1 cellular context compared by ENCODE assay signal in the genomic region with DNA sequence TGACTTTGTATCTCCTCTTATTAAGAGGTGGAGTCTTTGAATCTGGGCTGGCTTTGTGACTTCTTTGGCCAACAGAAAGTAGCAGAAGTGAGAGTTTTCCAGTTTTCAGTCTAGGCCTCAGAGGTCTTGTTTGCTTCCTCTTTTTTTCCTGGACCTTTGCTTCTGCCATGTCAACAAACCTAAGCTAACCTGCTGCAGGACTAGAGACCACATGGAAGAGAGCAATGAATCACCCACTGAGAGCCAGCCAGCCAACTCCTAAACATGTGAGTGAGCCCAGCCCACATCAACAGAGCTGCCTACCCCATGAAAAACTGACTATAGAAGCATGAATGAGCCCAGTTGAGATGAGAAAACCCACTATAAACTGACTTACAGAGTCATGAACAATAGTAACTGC.
A peak's percentile ranks its signal among the peaks of the same experiment; 100 is the strongest.
TF ChIP-seq lines count a peak whose summit lies in the region.

No MANE protein-coding gene starts in this region.

TF ChIP-seq in HepG2, 621 proteins besides CTCF, POLR2A, EP300 and RAD21 (continued from another document and continues in another):
- TF ChIP-seq, protein P1, sequence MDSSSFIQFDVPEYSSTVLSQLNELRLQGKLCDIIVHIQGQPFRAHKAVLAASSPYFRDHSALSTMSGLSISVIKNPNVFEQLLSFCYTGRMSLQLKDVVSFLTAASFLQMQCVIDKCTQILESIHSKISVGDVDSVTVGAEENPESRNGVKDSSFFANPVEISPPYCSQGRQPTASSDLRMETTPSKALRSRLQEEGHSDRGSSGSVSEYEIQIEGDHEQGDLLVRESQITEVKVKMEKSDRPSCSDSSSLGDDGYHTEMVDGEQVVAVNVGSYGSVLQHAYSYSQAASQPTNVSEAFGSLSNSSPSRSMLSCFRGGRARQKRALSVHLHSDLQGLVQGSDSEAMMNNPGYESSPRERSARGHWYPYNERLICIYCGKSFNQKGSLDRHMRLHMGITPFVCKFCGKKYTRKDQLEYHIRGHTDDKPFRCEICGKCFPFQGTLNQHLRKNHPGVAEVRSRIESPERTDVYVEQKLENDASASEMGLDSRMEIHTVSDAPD (CRISPR knock-in tag; IDR thresholded peaks at IDR 0.05), result 0 out of 2 replicates have a peak, but pooled peaks have one; percentile 36
- TF ChIP-seq ZNF670 (CRISPR knock-in tag; IDR thresholded peaks at IDR 0.05; ENCODE audit: borderline replicate concordance) (no peak), KAT8 (CRISPR knock-in tag; IDR thresholded peaks at IDR 0.05) (peak; percentile 46; the same call in 1 of the 2 replicates), FIP1L1 (IDR thresholded peaks at IDR 0.05; ENCODE audit: borderline replicate concordance, insufficient read depth, low read depth, low read length) (no peak), ZNF232 (CRISPR knock-in tag; IDR thresholded peaks at IDR 0.05; ENCODE audit: borderline replicate concordance) (no peak), ZMYM4 (CRISPR knock-in tag; IDR thresholded peaks at IDR 0.05) (no peak), ZNF17 (CRISPR knock-in tag; IDR thresholded peaks at IDR 0.05) (no peak), EZH2 (conservative IDR thresholded peaks at IDR 0.05; ENCODE audit: low read depth, low read length) (no peak), PAX8 (CRISPR knock-in tag; IDR thresholded peaks at IDR 0.05; ENCODE audit: borderline replicate concordance) (no peak), DNMT3B (CRISPR knock-in tag; conservative IDR thresholded peaks at IDR 0.05) (no peak), TCF12 (IDR thresholded peaks at IDR 0.05) (no peak), TCF12 (CRISPR knock-in tag; IDR thresholded peaks at IDR 0.05) (no peak), KDM6A (CRISPR knock-in tag; IDR thresholded peaks at IDR 0.05; ENCODE audit: low read depth) (no peak), MTF1 (CRISPR knock-in tag; IDR thresholded peaks at IDR 0.05) (no peak), STAT5B (CRISPR knock-in tag; IDR thresholded peaks at IDR 0.05) (no peak), SALL1 (CRISPR knock-in tag; IDR thresholded peaks at IDR 0.05) (peak; percentile 61), HHEX (CRISPR knock-in tag; IDR thresholded peaks at IDR 0.05) (no peak), HOXA3 (CRISPR knock-in tag; IDR thresholded peaks at IDR 0.05) (peak; percentile 18; the same call in 1 of the 2 replicates), XRCC5 (optimal IDR thresholded peaks at IDR 0.05; ENCODE audit: low read length) (peak; percentile 61), SMC3 (IDR thresholded peaks at IDR 0.05; ENCODE audit: low read length) (no peak), TAF15 (IDR thresholded peaks at IDR 0.05; ENCODE audit: low read depth, low read length, poor library complexity, severe bottlenecking) (no peak), IKZF4 (CRISPR knock-in tag; IDR thresholded peaks at IDR 0.05; ENCODE audit: borderline replicate concordance, low read depth, not compliant biosample characterization) (no peak), CCAR2 (optimal IDR thresholded peaks at IDR 0.05; ENCODE audit: low read depth, low read length) (no peak), JUN (CRISPR knock-in tag; IDR thresholded peaks at IDR 0.05) (peak; percentile 51; the same call in 1 of the 2 replicates), GTF3A (CRISPR knock-in tag; conservative IDR thresholded peaks at IDR 0.05) (no peak), ZNF747 (CRISPR knock-in tag; IDR thresholded peaks at IDR 0.05; ENCODE audit: borderline replicate concordance) (no peak), CAMTA2 (CRISPR knock-in tag; IDR thresholded peaks at IDR 0.05; ENCODE audit: borderline replicate concordance) (no peak), MXD4 (CRISPR knock-in tag; IDR thresholded peaks at IDR 0.05) (0 out of 2 replicates have a peak, but pooled peaks have one; percentile 54), GABPA (IDR thresholded peaks at IDR 0.05; ENCODE audit: low read depth, low read length) (no peak), GABPA (CRISPR knock-in tag; IDR thresholded peaks at IDR 0.05; ENCODE audit: low read depth) (no peak), KAT2B (IDR thresholded peaks at IDR 0.05; ENCODE audit: borderline replicate concordance, low read depth, low read length) (no peak), ZNF616 (CRISPR knock-in tag; IDR thresholded peaks at IDR 0.05; ENCODE audit: low read depth) (no peak), FLYWCH1 (CRISPR knock-in tag; IDR thresholded peaks at IDR 0.05) (no peak), ZNF333 (CRISPR knock-in tag; IDR thresholded peaks at IDR 0.05; ENCODE audit: borderline replicate concordance) (peak; percentile 69; the same call in 1 of the 2 replicates), ZSCAN29 (CRISPR knock-in tag; conservative IDR thresholded peaks at IDR 0.05) (no peak), RXRB (CRISPR knock-in tag; IDR thresholded peaks at IDR 0.05; ENCODE audit: borderline replicate concordance) (peak; percentile 27; the same call in 1 of the 2 replicates), ZNF484 (CRISPR knock-in tag; IDR thresholded peaks at IDR 0.05; ENCODE audit: borderline replicate concordance, low read depth) (no peak), MAFG (CRISPR knock-in tag; IDR thresholded peaks at IDR 0.05) (no peak), TBX2 (CRISPR knock-in tag; IDR thresholded peaks at IDR 0.05; ENCODE audit: borderline replicate concordance) (no peak)
- TF ChIP-seq, protein P2, sequence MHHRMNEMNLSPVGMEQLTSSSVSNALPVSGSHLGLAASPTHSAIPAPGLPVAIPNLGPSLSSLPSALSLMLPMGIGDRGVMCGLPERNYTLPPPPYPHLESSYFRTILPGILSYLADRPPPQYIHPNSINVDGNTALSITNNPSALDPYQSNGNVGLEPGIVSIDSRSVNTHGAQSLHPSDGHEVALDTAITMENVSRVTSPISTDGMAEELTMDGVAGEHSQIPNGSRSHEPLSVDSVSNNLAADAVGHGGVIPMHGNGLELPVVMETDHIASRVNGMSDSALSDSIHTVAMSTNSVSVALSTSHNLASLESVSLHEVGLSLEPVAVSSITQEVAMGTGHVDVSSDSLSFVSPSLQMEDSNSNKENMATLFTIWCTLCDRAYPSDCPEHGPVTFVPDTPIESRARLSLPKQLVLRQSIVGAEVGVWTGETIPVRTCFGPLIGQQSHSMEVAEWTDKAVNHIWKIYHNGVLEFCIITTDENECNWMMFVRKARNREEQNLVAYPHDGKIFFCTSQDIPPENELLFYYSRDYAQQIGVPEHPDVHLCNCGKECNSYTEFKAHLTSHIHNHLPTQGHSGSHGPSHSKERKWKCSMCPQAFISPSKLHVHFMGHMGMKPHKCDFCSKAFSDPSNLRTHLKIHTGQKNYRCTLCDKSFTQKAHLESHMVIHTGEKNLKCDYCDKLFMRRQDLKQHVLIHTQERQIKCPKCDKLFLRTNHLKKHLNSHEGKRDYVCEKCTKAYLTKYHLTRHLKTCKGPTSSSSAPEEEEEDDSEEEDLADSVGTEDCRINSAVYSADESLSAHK (CRISPR knock-in tag; IDR thresholded peaks at IDR 0.05; ENCODE audit: borderline replicate concordance), result no peak
- TF ChIP-seq, protein P3, sequence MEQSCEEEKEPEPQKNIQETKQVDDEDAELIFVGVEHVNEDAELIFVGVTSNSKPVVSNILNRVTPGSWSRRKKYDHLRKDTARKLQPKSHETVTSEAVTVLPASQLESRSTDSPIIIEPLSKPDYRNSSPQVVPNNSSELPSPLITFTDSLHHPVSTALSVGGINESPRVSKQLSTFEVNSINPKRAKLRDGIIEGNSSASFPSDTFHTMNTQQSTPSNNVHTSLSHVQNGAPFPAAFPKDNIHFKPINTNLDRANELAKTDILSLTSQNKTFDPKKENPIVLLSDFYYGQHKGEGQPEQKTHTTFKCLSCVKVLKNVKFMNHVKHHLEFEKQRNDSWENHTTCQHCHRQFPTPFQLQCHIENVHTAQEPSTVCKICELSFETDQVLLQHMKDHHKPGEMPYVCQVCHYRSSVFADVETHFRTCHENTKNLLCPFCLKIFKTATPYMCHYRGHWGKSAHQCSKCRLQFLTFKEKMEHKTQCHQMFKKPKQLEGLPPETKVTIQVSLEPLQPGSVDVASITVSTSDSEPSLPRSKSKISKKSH (CRISPR knock-in tag; IDR thresholded peaks at IDR 0.05; ENCODE audit: borderline replicate concordance), result no peak
- TF ChIP-seq, protein P4, sequence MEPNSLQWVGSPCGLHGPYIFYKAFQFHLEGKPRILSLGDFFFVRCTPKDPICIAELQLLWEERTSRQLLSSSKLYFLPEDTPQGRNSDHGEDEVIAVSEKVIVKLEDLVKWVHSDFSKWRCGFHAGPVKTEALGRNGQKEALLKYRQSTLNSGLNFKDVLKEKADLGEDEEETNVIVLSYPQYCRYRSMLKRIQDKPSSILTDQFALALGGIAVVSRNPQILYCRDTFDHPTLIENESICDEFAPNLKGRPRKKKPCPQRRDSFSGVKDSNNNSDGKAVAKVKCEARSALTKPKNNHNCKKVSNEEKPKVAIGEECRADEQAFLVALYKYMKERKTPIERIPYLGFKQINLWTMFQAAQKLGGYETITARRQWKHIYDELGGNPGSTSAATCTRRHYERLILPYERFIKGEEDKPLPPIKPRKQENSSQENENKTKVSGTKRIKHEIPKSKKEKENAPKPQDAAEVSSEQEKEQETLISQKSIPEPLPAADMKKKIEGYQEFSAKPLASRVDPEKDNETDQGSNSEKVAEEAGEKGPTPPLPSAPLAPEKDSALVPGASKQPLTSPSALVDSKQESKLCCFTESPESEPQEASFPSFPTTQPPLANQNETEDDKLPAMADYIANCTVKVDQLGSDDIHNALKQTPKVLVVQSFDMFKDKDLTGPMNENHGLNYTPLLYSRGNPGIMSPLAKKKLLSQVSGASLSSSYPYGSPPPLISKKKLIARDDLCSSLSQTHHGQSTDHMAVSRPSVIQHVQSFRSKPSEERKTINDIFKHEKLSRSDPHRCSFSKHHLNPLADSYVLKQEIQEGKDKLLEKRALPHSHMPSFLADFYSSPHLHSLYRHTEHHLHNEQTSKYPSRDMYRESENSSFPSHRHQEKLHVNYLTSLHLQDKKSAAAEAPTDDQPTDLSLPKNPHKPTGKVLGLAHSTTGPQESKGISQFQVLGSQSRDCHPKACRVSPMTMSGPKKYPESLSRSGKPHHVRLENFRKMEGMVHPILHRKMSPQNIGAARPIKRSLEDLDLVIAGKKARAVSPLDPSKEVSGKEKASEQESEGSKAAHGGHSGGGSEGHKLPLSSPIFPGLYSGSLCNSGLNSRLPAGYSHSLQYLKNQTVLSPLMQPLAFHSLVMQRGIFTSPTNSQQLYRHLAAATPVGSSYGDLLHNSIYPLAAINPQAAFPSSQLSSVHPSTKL (CRISPR knock-in tag; IDR thresholded peaks at IDR 0.05), result peak; percentile 55; the same call in 1 of the 2 replicates
- TF ChIP-seq, protein P5, sequence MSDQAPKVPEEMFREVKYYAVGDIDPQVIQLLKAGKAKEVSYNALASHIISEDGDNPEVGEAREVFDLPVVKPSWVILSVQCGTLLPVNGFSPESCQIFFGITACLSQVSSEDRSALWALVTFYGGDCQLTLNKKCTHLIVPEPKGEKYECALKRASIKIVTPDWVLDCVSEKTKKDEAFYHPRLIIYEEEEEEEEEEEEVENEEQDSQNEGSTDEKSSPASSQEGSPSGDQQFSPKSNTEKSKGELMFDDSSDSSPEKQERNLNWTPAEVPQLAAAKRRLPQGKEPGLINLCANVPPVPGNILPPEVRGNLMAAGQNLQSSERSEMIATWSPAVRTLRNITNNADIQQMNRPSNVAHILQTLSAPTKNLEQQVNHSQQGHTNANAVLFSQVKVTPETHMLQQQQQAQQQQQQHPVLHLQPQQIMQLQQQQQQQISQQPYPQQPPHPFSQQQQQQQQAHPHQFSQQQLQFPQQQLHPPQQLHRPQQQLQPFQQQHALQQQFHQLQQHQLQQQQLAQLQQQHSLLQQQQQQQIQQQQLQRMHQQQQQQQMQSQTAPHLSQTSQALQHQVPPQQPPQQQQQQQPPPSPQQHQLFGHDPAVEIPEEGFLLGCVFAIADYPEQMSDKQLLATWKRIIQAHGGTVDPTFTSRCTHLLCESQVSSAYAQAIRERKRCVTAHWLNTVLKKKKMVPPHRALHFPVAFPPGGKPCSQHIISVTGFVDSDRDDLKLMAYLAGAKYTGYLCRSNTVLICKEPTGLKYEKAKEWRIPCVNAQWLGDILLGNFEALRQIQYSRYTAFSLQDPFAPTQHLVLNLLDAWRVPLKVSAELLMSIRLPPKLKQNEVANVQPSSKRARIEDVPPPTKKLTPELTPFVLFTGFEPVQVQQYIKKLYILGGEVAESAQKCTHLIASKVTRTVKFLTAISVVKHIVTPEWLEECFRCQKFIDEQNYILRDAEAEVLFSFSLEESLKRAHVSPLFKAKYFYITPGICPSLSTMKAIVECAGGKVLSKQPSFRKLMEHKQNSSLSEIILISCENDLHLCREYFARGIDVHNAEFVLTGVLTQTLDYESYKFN (CRISPR knock-in tag; conservative IDR thresholded peaks at IDR 0.05), result peak; percentile 70
- TF ChIP-seq, protein P6, sequence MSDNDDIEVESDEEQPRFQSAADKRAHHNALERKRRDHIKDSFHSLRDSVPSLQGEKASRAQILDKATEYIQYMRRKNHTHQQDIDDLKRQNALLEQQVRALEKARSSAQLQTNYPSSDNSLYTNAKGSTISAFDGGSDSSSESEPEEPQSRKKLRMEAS (IDR thresholded peaks at IDR 0.05), result peak; percentile 87
- TF ChIP-seq, protein P7, sequence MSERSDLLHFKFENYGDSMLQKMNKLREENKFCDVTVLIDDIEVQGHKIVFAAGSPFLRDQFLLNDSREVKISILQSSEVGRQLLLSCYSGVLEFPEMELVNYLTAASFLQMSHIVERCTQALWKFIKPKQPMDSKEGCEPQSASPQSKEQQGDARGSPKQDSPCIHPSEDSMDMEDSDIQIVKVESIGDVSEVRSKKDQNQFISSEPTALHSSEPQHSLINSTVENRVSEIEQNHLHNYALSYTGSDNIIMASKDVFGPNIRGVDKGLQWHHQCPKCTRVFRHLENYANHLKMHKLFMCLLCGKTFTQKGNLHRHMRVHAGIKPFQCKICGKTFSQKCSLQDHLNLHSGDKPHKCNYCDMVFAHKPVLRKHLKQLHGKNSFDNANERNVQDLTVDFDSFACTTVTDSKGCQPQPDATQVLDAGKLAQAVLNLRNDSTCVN (CRISPR knock-in tag; IDR thresholded peaks at IDR 0.05; ENCODE audit: borderline replicate concordance), result no peak
- TF ChIP-seq, protein P8, sequence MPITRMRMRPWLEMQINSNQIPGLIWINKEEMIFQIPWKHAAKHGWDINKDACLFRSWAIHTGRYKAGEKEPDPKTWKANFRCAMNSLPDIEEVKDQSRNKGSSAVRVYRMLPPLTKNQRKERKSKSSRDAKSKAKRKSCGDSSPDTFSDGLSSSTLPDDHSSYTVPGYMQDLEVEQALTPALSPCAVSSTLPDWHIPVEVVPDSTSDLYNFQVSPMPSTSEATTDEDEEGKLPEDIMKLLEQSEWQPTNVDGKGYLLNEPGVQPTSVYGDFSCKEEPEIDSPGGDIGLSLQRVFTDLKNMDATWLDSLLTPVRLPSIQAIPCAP (CRISPR knock-in tag; IDR thresholded peaks at IDR 0.05; ENCODE audit: low read depth), result no peak
- TF ChIP-seq, protein P9, sequence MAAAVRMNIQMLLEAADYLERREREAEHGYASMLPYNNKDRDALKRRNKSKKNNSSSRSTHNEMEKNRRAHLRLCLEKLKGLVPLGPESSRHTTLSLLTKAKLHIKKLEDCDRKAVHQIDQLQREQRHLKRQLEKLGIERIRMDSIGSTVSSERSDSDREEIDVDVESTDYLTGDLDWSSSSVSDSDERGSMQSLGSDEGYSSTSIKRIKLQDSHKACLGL (CRISPR knock-in tag; IDR thresholded peaks at IDR 0.05), result no peak
- TF ChIP-seq, protein P10, sequence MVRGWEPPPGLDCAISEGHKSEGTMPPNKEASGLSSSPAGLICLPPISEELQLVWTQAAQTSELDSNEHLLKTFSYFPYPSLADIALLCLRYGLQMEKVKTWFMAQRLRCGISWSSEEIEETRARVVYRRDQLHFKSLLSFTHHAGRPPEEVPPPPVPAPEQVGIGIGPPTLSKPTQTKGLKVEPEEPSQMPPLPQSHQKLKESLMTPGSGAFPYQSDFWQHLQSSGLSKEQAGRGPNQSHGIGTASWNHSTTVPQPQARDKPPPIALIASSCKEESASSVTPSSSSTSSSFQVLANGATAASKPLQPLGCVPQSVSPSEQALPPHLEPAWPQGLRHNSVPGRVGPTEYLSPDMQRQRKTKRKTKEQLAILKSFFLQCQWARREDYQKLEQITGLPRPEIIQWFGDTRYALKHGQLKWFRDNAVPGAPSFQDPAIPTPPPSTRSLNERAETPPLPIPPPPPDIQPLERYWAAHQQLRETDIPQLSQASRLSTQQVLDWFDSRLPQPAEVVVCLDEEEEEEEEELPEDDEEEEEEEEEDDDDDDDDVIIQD (CRISPR knock-in tag; IDR thresholded peaks at IDR 0.05; ENCODE audit: low read depth), result peak; percentile 58; the same call in 1 of the 2 replicates
